1 cellular context compared by ENCODE assay signal in the genomic region with DNA sequence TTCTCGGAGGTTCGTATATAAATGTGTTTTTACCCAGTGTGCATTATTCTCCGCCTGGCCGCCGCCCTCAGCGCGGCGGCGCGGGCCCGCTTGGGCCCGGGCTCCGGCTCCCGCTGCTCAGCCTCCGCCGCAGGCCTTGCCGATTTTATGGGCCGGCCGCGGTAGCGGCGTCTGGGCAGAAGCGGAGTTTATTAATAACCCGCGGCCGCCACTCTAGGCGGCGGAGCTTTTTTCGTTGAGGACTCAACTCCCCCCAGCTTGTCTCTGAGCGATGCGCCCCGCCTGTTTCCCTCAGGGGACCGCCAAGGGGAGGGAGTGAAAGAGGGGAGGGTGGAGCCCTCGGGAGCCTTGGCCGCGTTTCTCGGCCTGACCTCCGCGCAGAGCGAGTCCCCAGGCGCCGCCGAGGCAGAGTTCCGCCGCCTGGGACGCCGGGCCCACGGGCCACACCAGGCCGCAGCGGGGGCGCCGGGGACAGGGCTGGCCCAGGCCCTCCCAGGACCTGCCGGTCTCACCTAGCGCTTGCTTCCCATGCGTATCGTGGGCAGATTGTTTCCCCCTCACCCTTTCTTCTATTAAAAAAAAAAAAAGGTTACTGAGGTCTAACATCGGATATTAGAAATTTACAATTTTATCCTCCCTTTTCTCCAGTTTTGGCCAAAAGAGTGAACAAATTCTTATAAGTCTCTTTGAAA.
TF ChIP-seq lines count a peak whose summit lies in the region.

No MANE protein-coding gene starts in this region.

TF ChIP-seq in K562, 482 proteins besides CTCF, POLR2A, EP300 and RAD21 (continued from another document and continues in another):
- TF ChIP-seq, protein P1, sequence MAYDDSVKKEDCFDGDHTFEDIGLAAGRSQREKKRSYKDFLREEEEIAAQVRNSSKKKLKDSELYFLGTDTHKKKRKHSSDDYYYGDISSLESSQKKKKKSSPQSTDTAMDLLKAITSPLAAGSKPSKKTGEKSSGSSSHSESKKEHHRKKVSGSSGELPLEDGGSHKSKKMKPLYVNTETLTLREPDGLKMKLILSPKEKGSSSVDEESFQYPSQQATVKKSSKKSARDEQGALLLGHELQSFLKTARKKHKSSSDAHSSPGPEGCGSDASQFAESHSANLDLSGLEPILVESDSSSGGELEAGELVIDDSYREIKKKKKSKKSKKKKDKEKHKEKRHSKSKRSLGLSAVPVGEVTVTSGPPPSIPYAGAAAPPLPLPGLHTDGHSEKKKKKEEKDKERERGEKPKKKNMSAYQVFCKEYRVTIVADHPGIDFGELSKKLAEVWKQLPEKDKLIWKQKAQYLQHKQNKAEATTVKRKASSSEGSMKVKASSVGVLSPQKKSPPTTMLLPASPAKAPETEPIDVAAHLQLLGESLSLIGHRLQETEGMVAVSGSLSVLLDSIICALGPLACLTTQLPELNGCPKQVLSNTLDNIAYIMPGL (CRISPR knock-in tag; IDR thresholded peaks at IDR 0.05): 0 out of 2 replicates have a peak, but pooled peaks have one; percentile 44
- TF ChIP-seq, protein P2, sequence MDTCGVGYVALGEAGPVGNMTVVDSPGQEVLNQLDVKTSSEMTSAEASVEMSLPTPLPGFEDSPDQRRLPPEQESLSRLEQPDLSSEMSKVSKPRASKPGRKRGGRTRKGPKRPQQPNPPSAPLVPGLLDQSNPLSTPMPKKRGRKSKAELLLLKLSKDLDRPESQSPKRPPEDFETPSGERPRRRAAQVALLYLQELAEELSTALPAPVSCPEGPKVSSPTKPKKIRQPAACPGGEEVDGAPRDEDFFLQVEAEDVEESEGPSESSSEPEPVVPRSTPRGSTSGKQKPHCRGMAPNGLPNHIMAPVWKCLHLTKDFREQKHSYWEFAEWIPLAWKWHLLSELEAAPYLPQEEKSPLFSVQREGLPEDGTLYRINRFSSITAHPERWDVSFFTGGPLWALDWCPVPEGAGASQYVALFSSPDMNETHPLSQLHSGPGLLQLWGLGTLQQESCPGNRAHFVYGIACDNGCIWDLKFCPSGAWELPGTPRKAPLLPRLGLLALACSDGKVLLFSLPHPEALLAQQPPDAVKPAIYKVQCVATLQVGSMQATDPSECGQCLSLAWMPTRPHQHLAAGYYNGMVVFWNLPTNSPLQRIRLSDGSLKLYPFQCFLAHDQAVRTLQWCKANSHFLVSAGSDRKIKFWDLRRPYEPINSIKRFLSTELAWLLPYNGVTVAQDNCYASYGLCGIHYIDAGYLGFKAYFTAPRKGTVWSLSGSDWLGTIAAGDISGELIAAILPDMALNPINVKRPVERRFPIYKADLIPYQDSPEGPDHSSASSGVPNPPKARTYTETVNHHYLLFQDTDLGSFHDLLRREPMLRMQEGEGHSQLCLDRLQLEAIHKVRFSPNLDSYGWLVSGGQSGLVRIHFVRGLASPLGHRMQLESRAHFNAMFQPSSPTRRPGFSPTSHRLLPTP (IDR thresholded peaks at IDR 0.05; ENCODE audit: borderline replicate concordance, extremely low read depth, insufficient read length): no peak
- TF ChIP-seq TCFL5 (CRISPR knock-in tag; conservative IDR thresholded peaks at IDR 0.05) (no peak), FOXK1 (CRISPR knock-in tag; IDR thresholded peaks at IDR 0.05; ENCODE audit: borderline replicate concordance) (peak; percentile 39; the same call in 1 of the 2 replicates), KAT7 (CRISPR knock-in tag; IDR thresholded peaks at IDR 0.05; ENCODE audit: borderline replicate concordance) (0 out of 2 replicates have a peak, but pooled peaks have one; percentile 51), CEBPG (CRISPR knock-in tag; IDR thresholded peaks at IDR 0.05) (0 out of 2 replicates have a peak, but pooled peaks have one; percentile 15), CEBPG (tag; conservative IDR thresholded peaks at IDR 0.05 in 1 of 2, IDR thresholded peaks at IDR 0.05 in 1 of 2) (peak in 1 of 2 experiments; percentile 4; a peak in 1 of 4 replicates), RBM14 (IDR thresholded peaks at IDR 0.05; ENCODE audit: borderline replicate concordance, insufficient read depth, low read depth, low read length) (0 out of 2 replicates have a peak, but pooled peaks have one; percentile 36), PHB (CRISPR knock-in tag; IDR thresholded peaks at IDR 0.05) (0 out of 2 replicates have a peak, but pooled peaks have one; percentile 15), PYGO2 (tag; IDR thresholded peaks at IDR 0.05) (no peak), CAMTA2 (CRISPR knock-in tag; conservative IDR thresholded peaks at IDR 0.05) (no peak), SMAD4 (CRISPR knock-in tag; conservative IDR thresholded peaks at IDR 0.05) (peak; percentile 35; the same call in 1 of the 2 replicates), GTF2E2 (tag; IDR thresholded peaks at IDR 0.05) (peak; percentile 98), HMG20A (CRISPR knock-in tag; conservative IDR thresholded peaks at IDR 0.05) (no peak), ZNF354B (CRISPR knock-in tag; IDR thresholded peaks at IDR 0.05) (no peak), ASH1L (IDR thresholded peaks at IDR 0.05; ENCODE audit: borderline replicate concordance, low read depth, partially characterized antibody) (no peak), FUS (optimal IDR thresholded peaks at IDR 0.05; ENCODE audit: low read depth, low read length) (peak; percentile 52), SIN3A (IDR thresholded peaks at IDR 0.05; ENCODE audit: borderline replicate concordance in 2 of 2, control insufficient read depth in 1 of 2, low read depth in 2 of 2, low read length in 2 of 2) (peak in 1 of 2 experiments; percentile 43; a peak in 1 of 4 replicates), ZFP36 (IDR thresholded peaks at IDR 0.05; ENCODE audit: low read depth, low read length, partially characterized antibody) (no peak), ZFP1 (CRISPR knock-in tag; IDR thresholded peaks at IDR 0.05) (0 out of 2 replicates have a peak, but pooled peaks have one; percentile 23)
- TF ChIP-seq, protein P3, sequence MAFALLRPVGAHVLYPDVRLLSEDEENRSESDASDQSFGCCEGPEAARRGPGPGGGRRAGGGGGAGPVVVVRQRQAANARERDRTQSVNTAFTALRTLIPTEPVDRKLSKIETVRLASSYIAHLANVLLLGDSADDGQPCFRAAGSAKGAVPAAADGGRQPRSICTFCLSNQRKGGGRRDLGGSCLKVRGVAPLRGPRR (CRISPR knock-in tag; IDR thresholded peaks at IDR 0.05): no peak
- TF ChIP-seq, protein P4, sequence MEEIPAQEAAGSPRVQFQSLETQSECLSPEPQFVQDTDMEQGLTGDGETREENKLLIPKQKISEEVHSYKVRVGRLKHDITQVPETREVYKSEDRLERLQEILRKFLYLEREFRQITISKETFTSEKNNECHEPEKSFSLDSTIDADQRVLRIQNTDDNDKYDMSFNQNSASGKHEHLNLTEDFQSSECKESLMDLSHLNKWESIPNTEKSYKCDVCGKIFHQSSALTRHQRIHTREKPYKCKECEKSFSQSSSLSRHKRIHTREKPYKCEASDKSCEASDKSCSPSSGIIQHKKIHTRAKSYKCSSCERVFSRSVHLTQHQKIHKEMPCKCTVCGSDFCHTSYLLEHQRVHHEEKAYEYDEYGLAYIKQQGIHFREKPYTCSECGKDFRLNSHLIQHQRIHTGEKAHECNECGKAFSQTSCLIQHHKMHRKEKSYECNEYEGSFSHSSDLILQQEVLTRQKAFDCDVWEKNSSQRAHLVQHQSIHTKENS (CRISPR knock-in tag; IDR thresholded peaks at IDR 0.05): no peak
- TF ChIP-seq, protein P5, sequence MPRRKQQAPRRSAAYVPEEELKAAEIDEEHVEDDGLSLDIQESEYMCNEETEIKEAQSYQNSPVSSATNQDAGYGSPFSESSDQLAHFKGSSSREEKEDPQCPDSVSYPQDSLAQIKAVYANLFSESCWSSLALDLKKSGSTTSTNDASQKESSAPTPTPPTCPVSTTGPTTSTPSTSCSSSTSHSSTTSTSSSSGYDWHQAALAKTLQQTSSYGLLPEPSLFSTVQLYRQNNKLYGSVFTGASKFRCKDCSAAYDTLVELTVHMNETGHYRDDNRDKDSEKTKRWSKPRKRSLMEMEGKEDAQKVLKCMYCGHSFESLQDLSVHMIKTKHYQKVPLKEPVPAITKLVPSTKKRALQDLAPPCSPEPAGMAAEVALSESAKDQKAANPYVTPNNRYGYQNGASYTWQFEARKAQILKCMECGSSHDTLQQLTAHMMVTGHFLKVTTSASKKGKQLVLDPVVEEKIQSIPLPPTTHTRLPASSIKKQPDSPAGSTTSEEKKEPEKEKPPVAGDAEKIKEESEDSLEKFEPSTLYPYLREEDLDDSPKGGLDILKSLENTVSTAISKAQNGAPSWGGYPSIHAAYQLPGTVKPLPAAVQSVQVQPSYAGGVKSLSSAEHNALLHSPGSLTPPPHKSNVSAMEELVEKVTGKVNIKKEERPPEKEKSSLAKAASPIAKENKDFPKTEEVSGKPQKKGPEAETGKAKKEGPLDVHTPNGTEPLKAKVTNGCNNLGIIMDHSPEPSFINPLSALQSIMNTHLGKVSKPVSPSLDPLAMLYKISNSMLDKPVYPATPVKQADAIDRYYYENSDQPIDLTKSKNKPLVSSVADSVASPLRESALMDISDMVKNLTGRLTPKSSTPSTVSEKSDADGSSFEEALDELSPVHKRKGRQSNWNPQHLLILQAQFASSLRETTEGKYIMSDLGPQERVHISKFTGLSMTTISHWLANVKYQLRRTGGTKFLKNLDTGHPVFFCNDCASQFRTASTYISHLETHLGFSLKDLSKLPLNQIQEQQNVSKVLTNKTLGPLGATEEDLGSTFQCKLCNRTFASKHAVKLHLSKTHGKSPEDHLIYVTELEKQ (CRISPR knock-in tag; IDR thresholded peaks at IDR 0.05): no peak
- TF ChIP-seq, protein P6, sequence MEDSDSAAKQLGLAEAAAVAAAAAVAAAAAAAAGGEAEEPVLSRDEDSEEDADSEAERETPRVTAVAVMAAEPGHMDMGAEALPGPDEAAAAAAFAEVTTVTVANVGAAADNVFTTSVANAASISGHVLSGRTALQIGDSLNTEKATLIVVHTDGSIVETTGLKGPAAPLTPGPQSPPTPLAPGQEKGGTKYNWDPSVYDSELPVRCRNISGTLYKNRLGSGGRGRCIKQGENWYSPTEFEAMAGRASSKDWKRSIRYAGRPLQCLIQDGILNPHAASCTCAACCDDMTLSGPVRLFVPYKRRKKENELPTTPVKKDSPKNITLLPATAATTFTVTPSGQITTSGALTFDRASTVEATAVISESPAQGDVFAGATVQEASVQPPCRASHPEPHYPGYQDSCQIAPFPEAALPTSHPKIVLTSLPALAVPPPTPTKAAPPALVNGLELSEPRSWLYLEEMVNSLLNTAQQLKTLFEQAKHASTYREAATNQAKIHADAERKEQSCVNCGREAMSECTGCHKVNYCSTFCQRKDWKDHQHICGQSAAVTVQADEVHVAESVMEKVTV (CRISPR knock-in tag; IDR thresholded peaks at IDR 0.05): 0 out of 2 replicates have a peak, but pooled peaks have one; percentile 10
- TF ChIP-seq, protein P7, sequence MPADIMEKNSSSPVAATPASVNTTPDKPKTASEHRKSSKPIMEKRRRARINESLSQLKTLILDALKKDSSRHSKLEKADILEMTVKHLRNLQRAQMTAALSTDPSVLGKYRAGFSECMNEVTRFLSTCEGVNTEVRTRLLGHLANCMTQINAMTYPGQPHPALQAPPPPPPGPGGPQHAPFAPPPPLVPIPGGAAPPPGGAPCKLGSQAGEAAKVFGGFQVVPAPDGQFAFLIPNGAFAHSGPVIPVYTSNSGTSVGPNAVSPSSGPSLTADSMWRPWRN (IDR thresholded peaks at IDR 0.05; ENCODE audit: low read depth): no peak
- TF ChIP-seq, protein P8, sequence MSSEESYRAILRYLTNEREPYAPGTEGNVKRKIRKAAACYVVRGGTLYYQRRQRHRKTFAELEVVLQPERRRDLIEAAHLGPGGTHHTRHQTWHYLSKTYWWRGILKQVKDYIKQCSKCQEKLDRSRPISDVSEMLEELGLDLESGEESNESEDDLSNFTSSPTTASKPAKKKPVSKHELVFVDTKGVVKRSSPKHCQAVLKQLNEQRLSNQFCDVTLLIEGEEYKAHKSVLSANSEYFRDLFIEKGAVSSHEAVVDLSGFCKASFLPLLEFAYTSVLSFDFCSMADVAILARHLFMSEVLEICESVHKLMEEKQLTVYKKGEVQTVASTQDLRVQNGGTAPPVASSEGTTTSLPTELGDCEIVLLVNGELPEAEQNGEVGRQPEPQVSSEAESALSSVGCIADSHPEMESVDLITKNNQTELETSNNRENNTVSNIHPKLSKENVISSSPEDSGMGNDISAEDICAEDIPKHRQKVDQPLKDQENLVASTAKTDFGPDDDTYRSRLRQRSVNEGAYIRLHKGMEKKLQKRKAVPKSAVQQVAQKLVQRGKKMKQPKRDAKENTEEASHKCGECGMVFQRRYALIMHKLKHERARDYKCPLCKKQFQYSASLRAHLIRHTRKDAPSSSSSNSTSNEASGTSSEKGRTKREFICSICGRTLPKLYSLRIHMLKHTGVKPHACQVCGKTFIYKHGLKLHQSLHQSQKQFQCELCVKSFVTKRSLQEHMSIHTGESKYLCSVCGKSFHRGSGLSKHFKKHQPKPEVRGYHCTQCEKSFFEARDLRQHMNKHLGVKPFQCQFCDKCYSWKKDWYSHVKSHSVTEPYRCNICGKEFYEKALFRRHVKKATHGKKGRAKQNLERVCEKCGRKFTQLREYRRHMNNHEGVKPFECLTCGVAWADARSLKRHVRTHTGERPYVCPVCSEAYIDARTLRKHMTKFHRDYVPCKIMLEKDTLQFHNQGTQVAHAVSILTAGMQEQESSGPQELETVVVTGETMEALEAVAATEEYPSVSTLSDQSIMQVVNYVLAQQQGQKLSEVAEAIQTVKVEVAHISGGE (CRISPR knock-in tag; IDR thresholded peaks at IDR 0.05): peak in 1 of 3 experiments; percentile 81; a peak in 2 of 6 replicates
- TF ChIP-seq, protein P9, sequence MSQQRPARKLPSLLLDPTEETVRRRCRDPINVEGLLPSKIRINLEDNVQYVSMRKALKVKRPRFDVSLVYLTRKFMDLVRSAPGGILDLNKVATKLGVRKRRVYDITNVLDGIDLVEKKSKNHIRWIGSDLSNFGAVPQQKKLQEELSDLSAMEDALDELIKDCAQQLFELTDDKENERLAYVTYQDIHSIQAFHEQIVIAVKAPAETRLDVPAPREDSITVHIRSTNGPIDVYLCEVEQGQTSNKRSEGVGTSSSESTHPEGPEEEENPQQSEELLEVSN (IDR thresholded peaks at IDR 0.05; ENCODE audit: borderline replicate concordance in 1 of 2, extremely low read depth in 1 of 2, insufficient read depth in 1 of 2, insufficient read length in 1 of 2, low read depth in 1 of 2, low read length in 1 of 2, poor library complexity in 1 of 2, severe bottlenecking in 1 of 2): peak; percentile 26 to 37
